13 cellular contexts compared by ENCODE assay signal in genomic region chr5:1761453-1761755, GRCh38.
"Had no signal": no experiment of that assay in that cellular context is flagged by ENCODE, and none has a peak within 500 bp of the region (broad histone marks: within the 10 kb centered on the region; RNA-seq: fewer than 3 reads in every experiment).

No MANE protein-coding gene starts in this region.

- H3K4me1 Mint-ChIP-seq: activated T-helper 17 cell treated with anti-CD3 and anti-CD28 coated beads, Interleukin-2, amount 50 U/mL, for 72 hours; natural killer cell; T-cell had no signal

- H3K9me3 Mint-ChIP-seq: natural killer cell had no signal

- H3K27me3 ChIP-seq: cardiac muscle cell had no signal

- ATAC-seq: activated CD4-positive, CD25-positive, alpha-beta regulatory T cell treated with anti-CD3 and anti-CD28 coated beads, Interleukin-2, amount 50 U/mL, for 24 hours; activated T-helper 17 cell treated with anti-CD3 and anti-CD28 coated beads, Interleukin-2, amount 50 U/mL, for 72 hours; gastroesophageal sphincter; natural killer cell; right cardiac atrium; T-cell had no signal

- H3K36me3 ChIP-seq: cardiac muscle cell, gastroesophageal sphincter, prostate gland had no signal

- DNase-seq: activated CD4-positive, alpha-beta T cell treated with anti-CD3 and anti-CD28 coated beads, Interleukin-2, amount 50 U/mL, for 4 hours; activated naive CD4-positive, alpha-beta T cell treated with anti-CD3 and anti-CD28 coated beads, Interleukin-2, amount 50 U/mL, for 16 hours; mesenchymal stem cell; natural killer cell; SK-N-SH; T-helper 9 cell had no signal

- H3K4me1 ChIP-seq: gastroesophageal sphincter had no signal

- H3K27ac Mint-ChIP-seq: activated T-helper 17 cell treated with anti-CD3 and anti-CD28 coated beads, Interleukin-2, amount 50 U/mL, for 72 hours; natural killer cell; T-cell had no signal

- H3K4me3 ChIP-seq: cardiac muscle cell, gastroesophageal sphincter, prostate gland had no signal

- H3K27ac ChIP-seq: cardiac muscle cell, gastroesophageal sphincter, prostate gland had no signal

- H3K36me3 Mint-ChIP-seq: natural killer cell, T-cell had no signal

- H3K9me3 ChIP-seq: gastroesophageal sphincter, prostate gland, SK-N-SH had no signal

- H3K4me3 Mint-ChIP-seq: activated T-helper 17 cell treated with anti-CD3 and anti-CD28 coated beads, Interleukin-2, amount 50 U/mL, for 72 hours; natural killer cell; T-cell had no signal
